Comparison of ENCODE assay signal across 8 cellular contexts in the genomic region with DNA sequence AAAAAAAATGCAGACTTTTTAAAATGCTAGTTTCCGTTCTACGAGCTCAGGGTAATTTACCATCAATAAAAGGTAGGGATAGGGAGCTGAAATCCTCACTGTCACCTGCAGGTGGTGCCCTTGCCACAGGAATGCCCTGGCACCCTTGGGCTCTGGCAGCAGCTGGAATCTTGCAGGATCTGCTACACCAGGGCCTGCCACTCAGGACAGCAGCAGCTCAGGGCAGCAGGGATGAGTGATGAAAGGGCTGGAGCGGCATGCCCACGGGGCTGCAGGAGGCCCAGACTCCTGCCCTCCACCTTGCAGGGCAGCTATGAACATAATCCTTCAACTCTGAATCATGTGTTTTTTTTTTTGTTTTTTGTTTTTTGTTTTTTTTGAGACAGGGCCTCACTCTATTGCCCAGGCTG. TPM values are rescaled to one million over a fixed set of nuclear protein-coding genes. Genes with fewer than 3 reads are reported as not detected.
DNase-seq lines count a peak whose midpoint lies in the region; ATAC-seq and TF ChIP-seq lines count a peak whose summit lies in the region.

No MANE protein-coding gene starts in this region.

- H3K27ac ChIP-seq in KMS-11: no peak overlapping the region
- H3K27ac ChIP-seq in Panc1 (ENCODE audit: low read length): no peak overlapping the region
- no peak overlapping the region for H3K27ac ChIP-seq in fibroblast of lung (ENCODE audit: insufficient read depth, low read length)
- no peak overlapping the region for H3K27ac ChIP-seq in neural progenitor cell

- POLR2A ChIA-PET in Panc1 (lab: Charles Lee): no interaction called here

- H3K4me1 Mint-ChIP-seq in activated T-cell treated with anti-CD3 and anti-CD28 coated beads, Interleukin-2, amount 50 U/mL, for 24 hours (ENCODE audit: low read depth): no peaks in the 10 kb centered on the region
- peaks cover 3% of the 10 kb centered on the region for H3K4me1 Mint-ChIP-seq in neural progenitor cell

- H3K9me3 Mint-ChIP-seq in activated T-cell treated with anti-CD3 and anti-CD28 coated beads, Interleukin-2, amount 50 U/mL, for 24 hours: no peaks in the 10 kb centered on the region
- H3K9me3 Mint-ChIP-seq in neural progenitor cell: peaks cover 2% of the 10 kb centered on the region

- H3K4me3 Mint-ChIP-seq in activated T-cell treated with anti-CD3 and anti-CD28 coated beads, Interleukin-2, amount 50 U/mL, for 24 hours: no peak overlapping the region
- H3K4me3 Mint-ChIP-seq in neural progenitor cell: no peak overlapping the region

- DNase-seq in DMS53 (lab: John Stamatoyannopoulos, UW): peak; percentile 89
- peak; percentile 62 for DNase-seq in Panc1 (ENCODE audit: low read depth, low spot score)
- DNase-seq in activated T-cell treated with anti-CD3 and anti-CD28 coated beads, Interleukin-2, amount 50 U/mL, for 24 hours: peak; percentile 85
- peak; percentile 64 to 82 for DNase-seq in fibroblast of lung (ENCODE audit: low read depth in 2 of 2)
- peak; percentile 81 for DNase-seq in neural progenitor cell (ENCODE audit: low spot score)
- DNase-seq in stromal cell of bone marrow (ENCODE audit: low read depth): peak; percentile 53

- CTCF ChIA-PET in Panc1 (lab: Charles Lee): interaction anchor here (0.5 to 1.4 kb wide), 9 partner anchors 17 to 831 kb away, joined by 3 to 12 read pairs (median 5); a partner anchor contains a TSS

- in situ Hi-C loops in Panc1 (cut with HindIII; ENCODE audit: low pct_unique_long_range_greater_than_20kb, low sequenced_read_pairs): no loop called here

- H3K9me3 ChIP-seq in Panc1 (ENCODE audit: control insufficient read depth, insufficient read depth, low read depth, low read length): no peaks in the 10 kb centered on the region
- H3K9me3 ChIP-seq in fibroblast of lung (ENCODE audit: control insufficient read depth, insufficient read depth, low read depth, low read length): no peaks in the 10 kb centered on the region
- no peaks in the 10 kb centered on the region for H3K9me3 ChIP-seq in neural progenitor cell (ENCODE audit: low read depth)

- H3K79me2 ChIP-seq in KMS-11 (ENCODE audit: insufficient read depth, low read depth) (no peaks in the 10 kb centered on the region), fibroblast of lung (ENCODE audit: control insufficient read depth, insufficient read depth, low read length) (no peaks in the 10 kb centered on the region), neural progenitor cell (ENCODE audit: low read depth) (no peaks in the 10 kb centered on the region)

- H3K36me3 Mint-ChIP-seq in activated T-cell treated with anti-CD3 and anti-CD28 coated beads, Interleukin-2, amount 50 U/mL, for 24 hours (ENCODE audit: low read depth): no peaks in the 10 kb centered on the region
- no peaks in the 10 kb centered on the region for H3K36me3 Mint-ChIP-seq in neural progenitor cell

- intact Hi-C loops in Panc1 (cut with micrococcal nuclease; ENCODE audit: unreplicated experiment): loop anchor here (2.0 to 5.0 kb wide), 2 partner anchors 100 to 224 kb away; no protein-coding TSS in a partner anchor

- H3K27ac Mint-ChIP-seq in activated T-cell treated with anti-CD3 and anti-CD28 coated beads, Interleukin-2, amount 50 U/mL, for 24 hours: no peak overlapping the region
- no peak overlapping the region for H3K27ac Mint-ChIP-seq in neural progenitor cell

- no peak overlapping the region for H3K4me2 ChIP-seq in KMS-11
- H3K4me2 ChIP-seq in fibroblast of lung (ENCODE audit: extremely low read depth, insufficient read depth, low read length): no peak overlapping the region
- H3K4me2 ChIP-seq in neural progenitor cell: no peak overlapping the region

- H3K4me1 ChIP-seq in KMS-11 (ENCODE audit: low read depth, poor library complexity, severe bottlenecking) (no peaks in the 10 kb centered on the region), Panc1 (ENCODE audit: control insufficient read depth, insufficient read depth, low read length) (no peaks in the 10 kb centered on the region), fibroblast of lung (ENCODE audit: control insufficient read depth, extremely low read depth, insufficient read depth, low read length) (no peaks in the 10 kb centered on the region), neural progenitor cell (peaks cover under 1% of the 10 kb centered on the region)

- peaks cover under 1% of the 10 kb centered on the region for H3F3A ChIP-seq in neural progenitor cell (ENCODE audit: low read depth)

- H4K20me1 ChIP-seq in KMS-11 (ENCODE audit: insufficient read depth) (no peaks in the 10 kb centered on the region), fibroblast of lung (ENCODE audit: control insufficient read depth, extremely low read depth, insufficient read depth, low read length) (no peaks in the 10 kb centered on the region), neural progenitor cell (ENCODE audit: low read depth) (peaks cover 7% of the 10 kb centered on the region)

- TF ChIP-seq CTCF in KMS-11 (conservative IDR thresholded peaks at IDR 0.05; ENCODE audit: low read depth, low read length) (peak; percentile 93), Panc1 (IDR thresholded peaks at IDR 0.05) (peak; percentile 82), fibroblast of lung (conservative IDR thresholded peaks at IDR 0.05 in 1 of 2, IDR thresholded peaks at IDR 0.05 in 1 of 2; ENCODE audit: low read depth in 1 of 2, low read length in 2 of 2) (peak; percentile 69 to 77), neural progenitor cell (IDR thresholded peaks at IDR 0.05) (peak; percentile 88)

- H3K36me3 ChIP-seq in KMS-11 (ENCODE audit: insufficient read depth) (no peaks in the 10 kb centered on the region), Panc1 (ENCODE audit: control insufficient read depth, insufficient read depth, low read length) (no peaks in the 10 kb centered on the region), fibroblast of lung (ENCODE audit: control insufficient read depth, insufficient read depth, low read length) (no peaks in the 10 kb centered on the region), neural progenitor cell (no peaks in the 10 kb centered on the region)

- H3K9ac ChIP-seq in KMS-11: no peak overlapping the region
- H3K9ac ChIP-seq in fibroblast of lung (ENCODE audit: insufficient read depth, low read length): no peak overlapping the region
- H3K9ac ChIP-seq in neural progenitor cell: no peak overlapping the region

- no peak overlapping the region for H2AFZ ChIP-seq in KMS-11 (ENCODE audit: low read depth)
- no peak overlapping the region for H2AFZ ChIP-seq in fibroblast of lung (ENCODE audit: low read length)
- H2AFZ ChIP-seq in neural progenitor cell (replicated peaks): no peak overlapping the region

- ATAC-seq in Panc1 (peak; percentile 94), HG03460 (IDR thresholded peaks at IDR 0.05; ENCODE audit: unreplicated experiment) (no peak)

- BruUV-seq in Panc1 (replicated peaks; lab: Mats Ljungman, UMichigan): no TSS peak

- H3K4me3 ChIP-seq in KMS-11 (IDR thresholded peaks at IDR 0.05; ENCODE audit: insufficient read depth, low read depth, low read length): no peak overlapping the region
- no peak overlapping the region for H3K4me3 ChIP-seq in Panc1 (ENCODE audit: low read depth in 2 of 2, low read length in 2 of 2)
- H3K4me3 ChIP-seq in fibroblast of lung (replicated peaks in 1 of 4; ENCODE audit: control extremely low read depth in 1 of 4, insufficient read depth in 1 of 4, low read depth in 3 of 4, low read length in 4 of 4): no peak overlapping the region
- H3K4me3 ChIP-seq in neural progenitor cell: no peak overlapping the region

- H3K27me3 ChIP-seq in KMS-11 (ENCODE audit: insufficient read depth, low read depth) (no peaks in the 10 kb centered on the region), Panc1 (ENCODE audit: control insufficient read depth, insufficient read depth, low read length) (no peaks in the 10 kb centered on the region), fibroblast of lung (ENCODE audit: control insufficient read depth, insufficient read depth, low read length) (peaks cover 5% of the 10 kb centered on the region), neural progenitor cell (no peaks in the 10 kb centered on the region)

- H3K27me3 Mint-ChIP-seq in activated T-cell treated with anti-CD3 and anti-CD28 coated beads, Interleukin-2, amount 50 U/mL, for 24 hours: no peaks in the 10 kb centered on the region
- peaks cover 4% of the 10 kb centered on the region for H3K27me3 Mint-ChIP-seq in neural progenitor cell (ENCODE audit: insufficient read depth, low read depth)

RNA-seq across cellular contexts. Expression of a gene that starts 54.0 kb away (rescaled TPM):
- total RNA-seq in Panc1 (2021; ENCODE audit: unreplicated experiment) (0.74 TPM), fibroblast of lung (0.51 and 0.83 TPM in 2 replicates), neural progenitor cell (ENCODE audit: low replicate concordance) (7.0 and 9.6 TPM in 2 replicates)
- 2.0 TPM for polyA plus RNA-seq in Panc1 (2012; ENCODE audit: insufficient read length)
- 0.27 and 0.32 TPM in 2 replicates for polyA plus RNA-seq in fibroblast of lung
- 0.56 and 0.68 TPM in 2 replicates for polyA plus RNA-seq in fibroblast of lung (2012)
- polyA minus RNA-seq in fibroblast of lung (ENCODE audit: low replicate concordance): 0.08 and 0.22 TPM in 2 replicates
